ENCODE assay signal across 1 cellular context in genomic region chr14:51304428-51304827, GRCh38.
TF ChIP-seq lines count a peak whose summit lies in the region.

No MANE protein-coding gene starts in this region.

TF ChIP-seq in GM23338, 12 proteins besides CTCF, POLR2A, EP300 and RAD21 (continued from another document):
- TF ChIP-seq REST (IDR thresholded peaks at IDR 0.05; ENCODE audit: unreplicated experiment) (no peak), CREB1 (CRISPR knock-in tag; IDR thresholded peaks at IDR 0.05; ENCODE audit: low read depth) (no peak), NANOG (IDR thresholded peaks at IDR 0.05; ENCODE audit: borderline replicate concordance) (no peak), ZNF331 (CRISPR knock-in tag; IDR thresholded peaks at IDR 0.05; ENCODE audit: low read depth) (no peak), POLR2AphosphoS5 (IDR thresholded peaks at IDR 0.05; ENCODE audit: low read depth) (no peak), ZNF462 (CRISPR knock-in tag; IDR thresholded peaks at IDR 0.05) (no peak), ZNF114 (CRISPR knock-in tag; IDR thresholded peaks at IDR 0.05) (no peak), EZH2 (IDR thresholded peaks at IDR 0.05; ENCODE audit: low read depth, unreplicated experiment) (no peak), STAT1 (IDR thresholded peaks at IDR 0.05; ENCODE audit: unreplicated experiment) (no peak)
- TF ChIP-seq, protein P1, sequence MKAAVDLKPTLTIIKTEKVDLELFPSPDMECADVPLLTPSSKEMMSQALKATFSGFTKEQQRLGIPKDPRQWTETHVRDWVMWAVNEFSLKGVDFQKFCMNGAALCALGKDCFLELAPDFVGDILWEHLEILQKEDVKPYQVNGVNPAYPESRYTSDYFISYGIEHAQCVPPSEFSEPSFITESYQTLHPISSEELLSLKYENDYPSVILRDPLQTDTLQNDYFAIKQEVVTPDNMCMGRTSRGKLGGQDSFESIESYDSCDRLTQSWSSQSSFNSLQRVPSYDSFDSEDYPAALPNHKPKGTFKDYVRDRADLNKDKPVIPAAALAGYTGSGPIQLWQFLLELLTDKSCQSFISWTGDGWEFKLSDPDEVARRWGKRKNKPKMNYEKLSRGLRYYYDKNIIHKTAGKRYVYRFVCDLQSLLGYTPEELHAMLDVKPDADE (IDR thresholded peaks at IDR 0.05), result no peak
